8 cellular contexts compared by ENCODE assay signal in the genomic region with DNA sequence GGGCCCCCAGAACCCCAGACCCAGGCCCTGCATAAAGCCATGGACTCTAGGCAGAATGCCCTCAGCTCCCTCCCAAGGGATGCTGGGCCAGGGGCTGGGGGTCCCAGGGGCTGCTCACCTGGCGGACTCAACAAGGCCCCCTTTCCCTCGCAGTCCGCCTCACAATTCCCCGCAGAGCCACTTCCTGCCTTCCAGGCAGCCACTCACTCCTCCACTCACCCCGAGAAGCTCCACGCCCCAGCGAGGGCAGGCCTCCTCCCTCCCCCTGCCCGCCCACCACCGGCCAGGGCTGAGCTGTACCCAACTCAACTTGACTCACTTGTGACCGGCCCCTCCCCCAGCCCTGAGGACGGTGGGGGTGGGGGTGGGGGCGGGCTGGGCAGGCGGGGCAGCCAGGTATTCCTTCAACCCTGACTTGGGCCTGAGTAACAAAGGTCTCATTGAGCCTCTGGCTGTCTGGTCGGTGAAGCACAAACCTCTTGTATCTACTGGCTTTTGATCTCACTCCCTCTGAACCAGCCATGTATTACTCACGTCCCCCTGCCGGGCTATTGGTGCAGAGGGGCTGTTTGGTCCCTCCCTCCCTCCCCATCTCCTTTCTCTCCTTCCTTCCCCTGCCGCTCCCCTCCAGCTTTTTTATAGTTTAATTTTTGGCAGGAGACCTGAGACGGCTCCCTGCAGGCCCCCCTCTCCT. TPM values are rescaled to one million over a fixed set of nuclear protein-coding genes. Genes with fewer than 3 reads are reported as not detected.
DNase-seq lines count a peak whose midpoint lies in the region; ATAC-seq and TF ChIP-seq lines count a peak whose summit lies in the region.

No MANE protein-coding gene starts in this region.

- TF ChIP-seq POLR2A in gastrocnemius medialis (IDR thresholded peaks at IDR 0.05): no peak

- intact Hi-C loops in gastrocnemius medialis (cut with DNase I; ENCODE audit: low total_unique reads): no loop called here

- POLR2A ChIA-PET in AG04450 (lab: Yijun Ruan, JAX): no interaction called here

- TF ChIP-seq CTCF in AG04450 (IDR thresholded peaks at IDR 0.05; ENCODE audit: low read depth, low read length) (peak; percentile 9; the same call in 1 of the 2 replicates), HFFc6 (IDR thresholded peaks at IDR 0.05) (no peak), type B pancreatic cell (conservative IDR thresholded peaks at IDR 0.05) (peak; percentile 57), gastrocnemius medialis (IDR thresholded peaks at IDR 0.05 in 4 of 5, conservative IDR thresholded peaks at IDR 0.05 in 1 of 5) (no peak)

- no peaks in the 10 kb centered on the region; the same call in 1 of the 2 replicates for H3K4me1 Mint-ChIP-seq in HFFc6 (ENCODE audit: low read depth)
- peaks cover 51% of the 10 kb centered on the region for H3K4me1 Mint-ChIP-seq in type B pancreatic cell (ENCODE audit: unreplicated experiment)

- H3K27me3 Mint-ChIP-seq in HFFc6 (ENCODE audit: insufficient read depth): peaks cover 39% of the 10 kb centered on the region
- H3K27me3 Mint-ChIP-seq in type B pancreatic cell: peaks cover 32% of the 10 kb centered on the region

- H3K36me3 Mint-ChIP-seq in HFFc6 (ENCODE audit: low read depth) (no peaks in the 10 kb centered on the region), type B pancreatic cell (peaks cover 6% of the 10 kb centered on the region)

- H3K27ac Mint-ChIP-seq in HFFc6: no peak overlapping the region
- peak overlapping the region; percentile 96 for H3K27ac Mint-ChIP-seq in type B pancreatic cell

- no peak for ATAC-seq in gastrocnemius medialis

- no peaks in the 10 kb centered on the region for H3K36me3 ChIP-seq in gastrocnemius medialis

- peaks cover 3 to 16% of the 10 kb centered on the region in 2 donors for H3K4me1 ChIP-seq in gastrocnemius medialis

- H3K4me3 Mint-ChIP-seq in HFFc6: peak overlapping the region; percentile 58; the same call in 1 of the 2 replicates
- H3K4me3 Mint-ChIP-seq in type B pancreatic cell: peak overlapping the region; percentile 96

- H3K9me3 Mint-ChIP-seq in HFFc6 (no peaks in the 10 kb centered on the region), type B pancreatic cell (no peaks in the 10 kb centered on the region)

- H3K9me3 ChIP-seq in AG04450 (ENCODE audit: control insufficient read depth, insufficient read depth, low read length): no peaks in the 10 kb centered on the region
- no peaks in the 10 kb centered on the region for H3K9me3 ChIP-seq in gastrocnemius medialis

- H3K27ac ChIP-seq in AG04450 (ENCODE audit: low read depth, low read length): no peak overlapping the region
- H3K27ac ChIP-seq in gastrocnemius medialis: no peak overlapping the region

- DNase-seq in AG04450 (ENCODE audit: low read depth, low spot score): no peak
- no peak for DNase-seq in HFFc6
- peak; percentile 68 for DNase-seq in activated CD8-positive, alpha-beta memory T cell treated with anti-CD3 and anti-CD28 coated beads for 24 hours
- peak; percentile 76 for DNase-seq in iPS-NIHi7 (ENCODE audit: extremely low spot score)
- peak; percentile 84 for DNase-seq in type B pancreatic cell (ENCODE audit: extremely low spot score, unreplicated experiment)
- no peak for DNase-seq in amniotic stem cell (lab: John Stamatoyannopoulos, UW)
- no peak for DNase-seq in gastrocnemius medialis
- no peak for DNase-seq in foreskin melanocyte

- H3K27me3 ChIP-seq in AG04450 (ENCODE audit: control insufficient read depth, insufficient read depth, low read length) (peaks cover 43% of the 10 kb centered on the region), gastrocnemius medialis (peaks cover 23 to 31% (median 30%) of the 10 kb centered on the region in 3 donors)

- in situ Hi-C loops in gastrocnemius medialis (cut with MboI; ENCODE audit: low sequenced_read_pairs in 4 of 4): no loop called here

- H3K4me3 ChIP-seq in AG04450 (ENCODE audit: low read depth, low read length): peak overlapping the region; percentile 44
- H3K4me3 ChIP-seq in gastrocnemius medialis: no peak overlapping the region

- CTCF ChIA-PET in AG04450 (lab: Charles Lee): interaction anchor here (0.6 to 2.6 kb wide), 7 partner anchors 9 to 177 kb away, joined by 3 to 8 read pairs (median 4); no protein-coding TSS in a partner anchor

RNA-seq across cellular contexts. Expression of a gene that starts 5.9 kb away (rescaled TPM):
- 0.06 and 0.07 TPM in 2 replicates for polyA plus RNA-seq in AG04450 (2011; rRNA removed)
- polyA minus RNA-seq in AG04450 (2011; rRNA and poly(A)+ RNA removed): 0.32 and 0.35 TPM in 2 replicates
- total RNA-seq in HFFc6 (2021; fragmentation: NEBNext Ultra II Directional; extraction: Animal tissue kit (Norgen Biotek cat#: 25700)): not detected
- total RNA-seq in type B pancreatic cell (ENCODE audit: low replicate concordance): 2.4 and 6.8 TPM in 2 replicates
- total RNA-seq in gastrocnemius medialis: not detected

RNA-seq across cellular contexts. Expression of a gene that starts 28.0 kb away (rescaled TPM):
- polyA plus RNA-seq in AG04450 (2011; rRNA removed): not detected in 2 replicates
- polyA minus RNA-seq in AG04450 (2011; rRNA and poly(A)+ RNA removed): 0.52 and 0.60 TPM in 2 replicates
- total RNA-seq in HFFc6 (2021; fragmentation: NEBNext Ultra II Directional; extraction: Animal tissue kit (Norgen Biotek cat#: 25700)): not detected
- total RNA-seq in type B pancreatic cell (ENCODE audit: low replicate concordance) (5.5 and 8.1 TPM in 2 replicates), gastrocnemius medialis (not detected)

RNA-seq across cellular contexts. Expression of a gene that starts 54.6 kb away (rescaled TPM):
- 0.36 and 0.38 TPM in 2 replicates for polyA plus RNA-seq in AG04450 (2011; rRNA removed)
- 0.35 and 0.97 TPM in 2 replicates for polyA minus RNA-seq in AG04450 (2011; rRNA and poly(A)+ RNA removed)
- 1 to 10 TPM in 4 of 6 experiments, under 1 TPM in 2; 0.33 to 2.9 (median 1.7) TPM for total RNA-seq in HFFc6 (2021; fragmentation: NEBNext Ultra II Directional; extraction: Animal tissue kit (Norgen Biotek cat#: 25700))
- total RNA-seq in type B pancreatic cell (ENCODE audit: low replicate concordance) (9.6 and 19.3 TPM in 2 replicates), gastrocnemius medialis (1 to 10 TPM; 1.2 to 4.6 (median 1.5) TPM)

Comparison
In these comparisons a context has a peak if more than half of its experiments do, and no peak if none do; other contexts are left out.
1. DNase-seq: peak in activated CD8-positive, alpha-beta memory T cell treated with anti-CD3 and anti-CD28 coated beads for 24 hours (single experiment), iPS-NIHi7 (single experiment) and type B pancreatic cell (single experiment); none in AG04450 (single experiment), HFFc6 (single experiment), amniotic stem cell (single experiment), gastrocnemius medialis (0 of 2) and foreskin melanocyte (single experiment).
2. CTCF ChIP-seq: peak in AG04450 (single experiment) and type B pancreatic cell (single experiment); none in HFFc6 (single experiment) and gastrocnemius medialis (0 of 5).